In the genomic region with DNA sequence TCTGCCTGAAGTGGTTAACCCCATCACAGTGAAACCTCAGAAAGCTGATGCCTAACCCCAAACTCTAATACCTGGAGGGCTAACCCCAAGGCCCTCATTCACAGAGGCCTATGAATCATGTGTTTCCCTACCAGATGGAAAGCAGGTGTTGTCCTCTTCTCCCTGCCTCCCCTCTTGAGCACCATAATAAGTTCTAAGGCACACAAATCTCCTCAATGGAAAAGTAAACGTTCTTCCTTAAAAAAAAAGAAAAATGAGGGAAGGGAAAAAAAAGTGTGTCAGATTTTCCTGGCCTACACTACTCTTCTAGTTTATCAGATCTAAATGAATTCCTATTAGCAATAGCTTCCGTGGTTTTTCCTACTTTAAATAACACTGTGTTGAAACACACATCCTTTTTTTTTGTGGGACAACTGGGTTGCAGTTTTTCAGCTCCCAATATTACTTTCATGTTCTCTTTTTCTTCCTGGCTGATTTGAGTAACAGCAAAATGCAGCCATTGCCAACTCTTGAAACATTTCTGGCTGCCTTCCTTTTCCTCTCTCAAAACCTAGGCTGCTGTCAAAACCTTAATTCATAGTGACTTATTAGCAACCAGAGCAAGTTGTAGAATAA, we compare ENCODE assay signal across 8 cellular contexts. TPM values are rescaled to one million over a fixed set of nuclear protein-coding genes. Genes with fewer than 3 reads are reported as not detected.
DNase-seq lines count a peak whose midpoint lies in the region; ATAC-seq, FAIRE-seq and TF ChIP-seq lines count a peak whose summit lies in the region.

No MANE protein-coding gene starts in this region.

- ATAC-seq in pancreas (peak; percentile 35 to 70 (median 50)), HG03520 (IDR thresholded peaks at IDR 0.05; ENCODE audit: unreplicated experiment) (no peak), HG03565 (IDR thresholded peaks at IDR 0.05; ENCODE audit: unreplicated experiment) (no peak)

- H3K9me3 ChIP-seq in fibroblast of lung (ENCODE audit: control insufficient read depth, insufficient read depth, low read depth, low read length) (no peaks in the 10 kb centered on the region), pancreas (no peaks in the 10 kb centered on the region)

- intact Hi-C loops in Calu3 (cut with micrococcal nuclease; ENCODE audit: unreplicated experiment) (loop anchor here (5.0 kb wide), 1 partner anchor 64 kb away; the partner anchor contains the start of gene CNN3), pancreas (cut with DNase I) (loop anchor here in 1 of 3 donors (10.0 kb wide), 1 partner anchor 61 kb away; the partner anchor contains the start of gene CNN3)

- H3K79me2 ChIP-seq in fibroblast of lung (ENCODE audit: control insufficient read depth, insufficient read depth, low read length) = no peaks in the 10 kb centered on the region

- DNase-seq in Calu3 = no peak
- peak; percentile 8 for DNase-seq in RPMI8226
- peak; percentile 82 to 93 for DNase-seq in fibroblast of lung (ENCODE audit: low read depth in 2 of 2)
- peak in 1 of 6 donors; percentile 21 for DNase-seq in pancreas
- DNase-seq in NCI-H82 treated with DMSO at 0.1 percent for 48 hours (lab: John Stamatoyannopoulos, UW; ENCODE audit: unreplicated experiment) = no peak
- DNase-seq in stimulated activated CD4-positive, alpha-beta T cell treated with anti-CD3 and anti-CD28 coated beads, Interleukin-2, amount 100 ng/mL, for 24 hours = no peak

- peak overlapping the region; percentile 45 for H3K4me3 Mint-ChIP-seq in Calu3 (ENCODE audit: low read depth, unreplicated experiment)

- no peaks in the 10 kb centered on the region for H3K9me3 Mint-ChIP-seq in Calu3 (ENCODE audit: low read depth, unreplicated experiment)

- no peaks in the 10 kb centered on the region for H3K27me3 Mint-ChIP-seq in Calu3 (ENCODE audit: unreplicated experiment)

- H3K36me3 ChIP-seq in fibroblast of lung (ENCODE audit: control insufficient read depth, insufficient read depth, low read length) (no peaks in the 10 kb centered on the region), pancreas (no peaks in the 10 kb centered on the region)

- peak; percentile 29 for FAIRE-seq in pancreas (lab: Jason Lieb, UNC)

- peak overlapping the region; percentile 45 for H3K9ac ChIP-seq in fibroblast of lung (ENCODE audit: insufficient read depth, low read length)

- H3K27ac Mint-ChIP-seq in Calu3 (ENCODE audit: unreplicated experiment) = peak overlapping the region; percentile 88

- peak overlapping the region; percentile 8 to 43 (median 16) for H3K4me3 ChIP-seq in fibroblast of lung (replicated peaks in 1 of 4; ENCODE audit: control extremely low read depth in 1 of 4, insufficient read depth in 1 of 4, low read depth in 3 of 4, low read length in 4 of 4)
- no peak overlapping the region for H3K4me3 ChIP-seq in pancreas

- H3K4me1 Mint-ChIP-seq in Calu3 (ENCODE audit: low read depth, unreplicated experiment) = peaks cover 50% of the 10 kb centered on the region

- CTCF ChIA-PET in Calu3 (lab: Charles Lee) = interaction anchor here (1.9 to 2.6 kb wide), 3 partner anchors 9 to 180 kb away, joined by 14 to 17 read pairs (median 15); no protein-coding TSS in a partner anchor

- WGBS in pancreas, 2 donors = 0 to 1% methylated on average over 2 of the region's 2 CpGs

- peaks cover 16% of the 10 kb centered on the region for H3K36me3 Mint-ChIP-seq in Calu3 (ENCODE audit: insufficient read depth, unreplicated experiment)

- no TSS peak for BruUV-seq in Calu3 (replicated peaks; lab: Mats Ljungman, UMichigan)

- no peak overlapping the region for H2AFZ ChIP-seq in fibroblast of lung (ENCODE audit: low read length)

- no peaks in the 10 kb centered on the region for H4K20me1 ChIP-seq in fibroblast of lung (ENCODE audit: control insufficient read depth, extremely low read depth, insufficient read depth, low read length)

- H3K27me3 ChIP-seq in fibroblast of lung (ENCODE audit: control insufficient read depth, insufficient read depth, low read length) = no peaks in the 10 kb centered on the region
- no peaks in the 10 kb centered on the region for H3K27me3 ChIP-seq in pancreas

- peak overlapping the region; percentile 59 for H3K4me2 ChIP-seq in fibroblast of lung (ENCODE audit: extremely low read depth, insufficient read depth, low read length)

- TF ChIP-seq CTCF in Calu3 (IDR thresholded peaks at IDR 0.05; ENCODE audit: unreplicated experiment) (no peak), fibroblast of lung (conservative IDR thresholded peaks at IDR 0.05 in 1 of 2, IDR thresholded peaks at IDR 0.05 in 1 of 2; ENCODE audit: low read depth in 1 of 2, low read length in 2 of 2) (no peak), pancreas (IDR thresholded peaks at IDR 0.05) (no peak)

- H3K4me1 ChIP-seq in fibroblast of lung (ENCODE audit: control insufficient read depth, extremely low read depth, insufficient read depth, low read length) = peaks cover 32% of the 10 kb centered on the region
- peaks cover 39 to 45% (median 43%) of the 10 kb centered on the region in 3 donors for H3K4me1 ChIP-seq in pancreas

- H3K27ac ChIP-seq in fibroblast of lung (ENCODE audit: insufficient read depth, low read length) (peak overlapping the region; percentile 94), pancreas (peak overlapping the region; percentile 72 to 97 (median 86))

RNA-seq across cellular contexts. Expression of gene SLC44A3, which starts 43.2 kb away (rescaled TPM):
- 32.0 and 34.5 TPM in 2 replicates for total RNA-seq in Calu3 (2022)
- total RNA-seq in fibroblast of lung = 6.2 and 9.7 TPM in 2 replicates
- 2.0 and 3.9 TPM in 2 replicates for polyA plus RNA-seq in fibroblast of lung
- polyA plus RNA-seq in fibroblast of lung (2012) = 1.2 and 2.2 TPM in 2 replicates
- 0.30 and 4.2 TPM in 2 replicates for polyA minus RNA-seq in fibroblast of lung (ENCODE audit: low replicate concordance)
- total RNA-seq in pancreas = 10 to 100 TPM; 17.3 to 52.5 (median 24.4) TPM
- 10 to 100 TPM; 13.0 to 22.6 TPM for polyA plus RNA-seq in pancreas

Comparison
In these comparisons a context has a peak if more than half of its experiments do, and no peak if none do; other contexts are left out.
1. DNase-seq: peak in RPMI8226 (single experiment) and fibroblast of lung (2 of 2); none in Calu3 (single experiment), NCI-H82 treated with DMSO at 0.1 percent for 48 hours (single experiment) and stimulated activated CD4-positive, alpha-beta T cell treated with anti-CD3 and anti-CD28 coated beads, Interleukin-2, amount 100 ng/mL, for 24 hours (0 of 2).
2. H3K4me3 ChIP-seq: peak in fibroblast of lung (4 of 4); none in pancreas (0 of 4).
3. ATAC-seq: peak in pancreas (4 of 4); none in HG03520 (single experiment) and HG03565 (single experiment).